ENCODE assay signal across 1 cellular context in the genomic region with DNA sequence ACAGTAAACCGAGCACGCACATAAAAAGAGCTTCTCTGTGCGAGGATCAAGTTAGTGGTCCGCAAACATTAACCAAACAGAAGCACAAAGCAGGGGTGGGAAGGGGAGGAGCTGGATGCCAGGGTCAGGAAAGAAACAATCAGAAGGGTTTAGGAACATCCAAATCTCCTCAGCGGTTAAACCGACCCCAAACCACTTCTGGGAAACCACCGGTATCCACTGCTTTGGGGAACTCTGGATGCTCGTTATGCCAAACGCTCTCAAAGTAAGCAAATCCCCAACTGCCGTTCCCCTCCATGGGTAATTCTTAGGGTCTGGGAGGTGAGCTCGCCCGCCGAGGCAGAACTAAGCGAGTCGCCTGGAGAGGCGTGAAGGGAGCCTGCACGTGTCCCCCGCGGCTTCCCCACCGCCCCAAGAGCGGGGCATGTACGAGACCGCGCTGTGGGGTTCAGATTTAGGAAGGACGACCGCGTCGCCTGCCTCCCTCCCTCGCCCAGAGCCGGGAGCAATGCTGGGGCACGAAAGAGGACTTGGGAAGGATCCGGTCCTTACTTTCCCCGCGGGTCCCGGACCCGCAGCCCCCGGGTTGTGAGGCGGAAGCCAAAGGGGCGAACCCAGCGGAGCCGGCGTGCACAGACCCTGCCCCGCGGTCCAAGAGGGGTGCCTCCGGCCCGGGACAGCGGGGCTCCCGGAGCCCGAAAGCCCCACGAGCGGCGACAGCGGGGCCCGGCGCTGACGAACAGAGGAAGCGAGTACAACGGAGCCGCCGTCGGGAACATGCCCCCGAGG.
TF ChIP-seq lines count a peak whose summit lies in the region.

No MANE protein-coding gene starts in this region.

TF ChIP-seq in K562, 482 proteins besides CTCF, POLR2A, EP300 and RAD21 (continued from another document):
- TF ChIP-seq, protein P1, sequence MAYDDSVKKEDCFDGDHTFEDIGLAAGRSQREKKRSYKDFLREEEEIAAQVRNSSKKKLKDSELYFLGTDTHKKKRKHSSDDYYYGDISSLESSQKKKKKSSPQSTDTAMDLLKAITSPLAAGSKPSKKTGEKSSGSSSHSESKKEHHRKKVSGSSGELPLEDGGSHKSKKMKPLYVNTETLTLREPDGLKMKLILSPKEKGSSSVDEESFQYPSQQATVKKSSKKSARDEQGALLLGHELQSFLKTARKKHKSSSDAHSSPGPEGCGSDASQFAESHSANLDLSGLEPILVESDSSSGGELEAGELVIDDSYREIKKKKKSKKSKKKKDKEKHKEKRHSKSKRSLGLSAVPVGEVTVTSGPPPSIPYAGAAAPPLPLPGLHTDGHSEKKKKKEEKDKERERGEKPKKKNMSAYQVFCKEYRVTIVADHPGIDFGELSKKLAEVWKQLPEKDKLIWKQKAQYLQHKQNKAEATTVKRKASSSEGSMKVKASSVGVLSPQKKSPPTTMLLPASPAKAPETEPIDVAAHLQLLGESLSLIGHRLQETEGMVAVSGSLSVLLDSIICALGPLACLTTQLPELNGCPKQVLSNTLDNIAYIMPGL (CRISPR knock-in tag; IDR thresholded peaks at IDR 0.05), result no peak
- TF ChIP-seq ETV5 (CRISPR knock-in tag; IDR thresholded peaks at IDR 0.05; ENCODE audit: low read depth), result 0 out of 2 replicates have a peak, but pooled peaks have one; percentile 9
- no peak for TF ChIP-seq HNRNPK (IDR thresholded peaks at IDR 0.05; ENCODE audit: low read depth, low read length, poor library complexity, severe bottlenecking)
- TF ChIP-seq ZFP91 (CRISPR knock-in tag; IDR thresholded peaks at IDR 0.05), result peak; percentile 60; the same call in 1 of the 2 replicates
- TF ChIP-seq ZNF512 (tag; IDR thresholded peaks at IDR 0.05), result no peak
- no peak for TF ChIP-seq MAFF (IDR thresholded peaks at IDR 0.05; ENCODE audit: low read length)
- no peak for TF ChIP-seq SMARCE1 (IDR thresholded peaks at IDR 0.05)
- TF ChIP-seq RAD51 (IDR thresholded peaks at IDR 0.05; ENCODE audit: borderline replicate concordance, low read depth), result no peak
- no peak for TF ChIP-seq BRCA1 (IDR thresholded peaks at IDR 0.05)
- no peak; the same call in 1 of the 2 replicates for TF ChIP-seq BRCA1 (CRISPR knock-in tag; IDR thresholded peaks at IDR 0.05)
- TF ChIP-seq SP1 (CRISPR knock-in tag; IDR thresholded peaks at IDR 0.05), result peak; percentile 55; the same call in 1 of the 2 replicates
- TF ChIP-seq CBFA2T3 (IDR thresholded peaks at IDR 0.05), result no peak
- TF ChIP-seq ZNF282 (CRISPR knock-in tag; IDR thresholded peaks at IDR 0.05), result no peak
- TF ChIP-seq CBX8 (IDR thresholded peaks at IDR 0.05; ENCODE audit: borderline replicate concordance, extremely low read depth, low read depth, low read length, poor library complexity, severe bottlenecking), result no peak
